ENCODE assay signal across 8 cellular contexts in genomic region chr4:146029939-146030710, GRCh38.
DNase-seq lines count a peak whose midpoint lies in the region; ATAC-seq and TF ChIP-seq lines count a peak whose summit lies in the region.

No MANE protein-coding gene starts in this region.

- intact Hi-C loops in mucosa of descending colon (cut with DNase I, micrococcal nuclease), result no loop called here

- ATAC-seq in GM18505 (IDR thresholded peaks at IDR 0.05; ENCODE audit: unreplicated experiment) (peak; percentile 71), GM21528 (IDR thresholded peaks at IDR 0.05; ENCODE audit: low FRiP score, unreplicated experiment) (peak; percentile 93), HG03520 (IDR thresholded peaks at IDR 0.05; ENCODE audit: unreplicated experiment) (peak; percentile 80), mucosa of descending colon (peak; percentile 83)

- DNase-seq in mucosa of descending colon (peak; percentile 51 to 82 (median 56)), GF-D8 (lab: John Stamatoyannopoulos, UW) (no peak), DMS79 treated with DMSO at 0.1 percent for 48 hours (lab: John Stamatoyannopoulos, UW) (no peak), DMS 273 (lab: John Stamatoyannopoulos, UW; ENCODE audit: unreplicated experiment) (no peak)
- no peak for DNase-seq in activated naive CD4-positive, alpha-beta T cell (lab: John Stamatoyannopoulos, UW)

- TF ChIP-seq CTCF in mucosa of descending colon (IDR thresholded peaks at IDR 0.05), result no peak

- no peaks in the 10 kb centered on the region for H3K36me3 ChIP-seq in mucosa of descending colon (ENCODE audit: low read depth)

- H3K4me1 ChIP-seq in mucosa of descending colon (ENCODE audit: low read depth), result peaks cover 31% of the 10 kb centered on the region

- TF ChIP-seq POLR2A in GM18505 (IDR thresholded peaks at IDR 0.05; ENCODE audit: borderline replicate concordance, extremely low read depth, insufficient read depth, insufficient read length), result peak; percentile 22

- no peaks in the 10 kb centered on the region for H3K9me3 ChIP-seq in mucosa of descending colon

- no peak overlapping the region for H3K4me3 ChIP-seq in mucosa of descending colon

Comparison
In these comparisons a context has a peak if more than half of its experiments do, and no peak if none do; other contexts are left out.
1. DNase-seq: peak in mucosa of descending colon (3 of 3); none in GF-D8 (single experiment), DMS79 treated with DMSO at 0.1 percent for 48 hours (single experiment), DMS 273 (single experiment) and activated naive CD4-positive, alpha-beta T cell (0 of 4).
2. Peak in every context shown above with its lines, with median percentiles within 50 percentile points of each other: ATAC-seq.